In the genomic region with DNA sequence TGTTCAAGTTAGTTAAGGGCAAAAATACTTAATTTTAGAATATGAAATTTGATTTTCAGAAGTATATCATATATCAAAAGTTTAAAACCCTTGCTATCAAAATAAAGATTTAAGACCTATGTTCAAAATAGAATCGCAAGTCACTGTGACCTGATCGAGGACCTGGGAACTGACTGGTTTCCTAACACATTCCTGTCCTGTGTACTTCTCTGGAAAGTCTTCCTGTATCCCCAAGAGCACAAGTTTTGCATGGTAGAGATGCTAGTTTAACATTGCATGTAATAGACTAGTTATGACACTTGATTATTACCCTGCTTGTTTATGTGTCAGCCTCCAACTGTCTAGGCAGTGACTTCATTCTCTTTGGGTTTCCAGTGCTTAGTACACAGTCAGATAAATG, we compare ENCODE assay signal across 1 cellular context.
TF ChIP-seq lines count a peak whose summit lies in the region.

No MANE protein-coding gene starts in this region.

TF ChIP-seq in IMR-90, 13 proteins besides CTCF, POLR2A, EP300 and RAD21 (continued from another document):
- TF ChIP-seq, protein P1, sequence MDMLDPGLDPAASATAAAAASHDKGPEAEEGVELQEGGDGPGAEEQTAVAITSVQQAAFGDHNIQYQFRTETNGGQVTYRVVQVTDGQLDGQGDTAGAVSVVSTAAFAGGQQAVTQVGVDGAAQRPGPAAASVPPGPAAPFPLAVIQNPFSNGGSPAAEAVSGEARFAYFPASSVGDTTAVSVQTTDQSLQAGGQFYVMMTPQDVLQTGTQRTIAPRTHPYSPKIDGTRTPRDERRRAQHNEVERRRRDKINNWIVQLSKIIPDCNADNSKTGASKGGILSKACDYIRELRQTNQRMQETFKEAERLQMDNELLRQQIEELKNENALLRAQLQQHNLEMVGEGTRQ (IDR thresholded peaks at IDR 0.05; ENCODE audit: low read depth, low read length): no peak
- TF ChIP-seq FOS (IDR thresholded peaks at IDR 0.05; ENCODE audit: low read depth, low read length): no peak
- no peak for TF ChIP-seq CHD1 (IDR thresholded peaks at IDR 0.05; ENCODE audit: low read depth, low read length)
- TF ChIP-seq, protein P2, sequence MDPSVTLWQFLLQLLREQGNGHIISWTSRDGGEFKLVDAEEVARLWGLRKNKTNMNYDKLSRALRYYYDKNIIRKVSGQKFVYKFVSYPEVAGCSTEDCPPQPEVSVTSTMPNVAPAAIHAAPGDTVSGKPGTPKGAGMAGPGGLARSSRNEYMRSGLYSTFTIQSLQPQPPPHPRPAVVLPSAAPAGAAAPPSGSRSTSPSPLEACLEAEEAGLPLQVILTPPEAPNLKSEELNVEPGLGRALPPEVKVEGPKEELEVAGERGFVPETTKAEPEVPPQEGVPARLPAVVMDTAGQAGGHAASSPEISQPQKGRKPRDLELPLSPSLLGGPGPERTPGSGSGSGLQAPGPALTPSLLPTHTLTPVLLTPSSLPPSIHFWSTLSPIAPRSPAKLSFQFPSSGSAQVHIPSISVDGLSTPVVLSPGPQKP (IDR thresholded peaks at IDR 0.05; ENCODE audit: borderline replicate concordance, low read depth, low read length): no peak
- no peak for TF ChIP-seq RCOR1 (IDR thresholded peaks at IDR 0.05; ENCODE audit: insufficient replicate concordance, low read length)
- no peak for TF ChIP-seq SMC3 (IDR thresholded peaks at IDR 0.05; ENCODE audit: low read depth, low read length)
- TF ChIP-seq CEBPB (IDR thresholded peaks at IDR 0.05; ENCODE audit: low read depth, low read length): no peak
